8 cellular contexts compared by ENCODE assay signal in genomic region chr12:70719672-70720420, GRCh38.
A peak's percentile ranks its signal among the peaks of the same experiment; 100 is the strongest.
DNase-seq lines count a peak whose midpoint lies in the region; ATAC-seq, FAIRE-seq and TF ChIP-seq lines count a peak whose summit lies in the region.

No MANE protein-coding gene starts in this region.

- TF ChIP-seq CTCF in brain (conservative IDR thresholded peaks at IDR 0.05): peak; percentile 93 to 97

- H3K4me3 Mint-ChIP-seq in brain: peak overlapping the region; percentile 53 to 76 (median 63)

- peak overlapping the region in 1 of 5 experiments; percentile 62 for H3K27ac Mint-ChIP-seq in brain

- FAIRE-seq in RCC 7860 (lab: Jason Lieb, UNC): no peak
- FAIRE-seq in islet of Langerhans (lab: Jason Lieb, UNC): peak; percentile 43

- peaks cover 3% of the 10 kb centered on the region for H3K27me3 Mint-ChIP-seq in brain

- no peaks in the 10 kb centered on the region for H3K36me3 Mint-ChIP-seq in brain

- DNase-seq in activated T-cell treated with anti-CD3 and anti-CD28 coated beads for 1 hour (ENCODE audit: low read depth) (peak; percentile 17), activated T-cell treated with anti-CD3 and anti-CD28 coated beads for 4 hours (no peak), RCC 7860 (ENCODE audit: low spot score) (peak; percentile 9), smooth muscle cell of the brain vasculature (ENCODE audit: low read depth, low spot score) (peak; percentile 50)
- DNase-seq in central memory CD4-positive, alpha-beta T cell: no peak

- no peaks in the 10 kb centered on the region for H3K9me3 Mint-ChIP-seq in brain

- peaks cover 5% of the 10 kb centered on the region for H3K4me1 Mint-ChIP-seq in brain

- peak; percentile 46 for ATAC-seq in HG03378 (IDR thresholded peaks at IDR 0.05; ENCODE audit: unreplicated experiment)

Comparison
In these comparisons a context has a peak if more than half of its experiments do, and no peak if none do; other contexts are left out.
1. DNase-seq: peak in activated T-cell treated with anti-CD3 and anti-CD28 coated beads for 1 hour (single experiment), RCC 7860 (single experiment) and smooth muscle cell of the brain vasculature (single experiment); none in activated T-cell treated with anti-CD3 and anti-CD28 coated beads for 4 hours (single experiment) and central memory CD4-positive, alpha-beta T cell (single experiment).